ENCODE assay signal across 9 cellular contexts in genomic region chr16:3058173-3059030, GRCh38. TPM values are rescaled to one million over a fixed set of nuclear protein-coding genes. Genes with fewer than 3 reads are reported as not detected.
A peak's percentile ranks its signal among the peaks of the same experiment; 100 is the strongest.
DNase-seq lines count a peak whose midpoint lies in the region; ATAC-seq, FAIRE-seq and TF ChIP-seq lines count a peak whose summit lies in the region.
"Had no signal": no experiment of that assay in that cellular context is flagged by ENCODE, and none has a peak within 500 bp of the region (broad histone marks: within the 10 kb centered on the region; RNA-seq: fewer than 3 reads in every experiment).

No MANE protein-coding gene starts in this region.

- POLR2A ChIA-PET in HEK293 (lab: Yijun Ruan, JAX) (interaction anchor here (0.8 to 1.9 kb wide), 10 partner anchors 8 to 399 kb away, joined by 3 to 17 read pairs (median 4); partner anchors contain the start of genes ZNF213 and ZSCAN10), GM12878 (lab: Charles Lee) (interaction anchor here (0.6 to 1.4 kb wide), 12 partner anchors 13 to 1072 kb away, joined by 3 to 5 read pairs (median 4); partner anchors contain the start of genes HCFC1R1, THOC6 and ZNF213)

- peak overlapping the region; percentile 75 for H3K4me2 ChIP-seq in GM12878 (ENCODE audit: control insufficient read depth, insufficient read depth)

- TF ChIP-seq POLR2A in GM12878 (IDR thresholded peaks at IDR 0.05; ENCODE audit: low read depth, low read length) (no peak), sigmoid colon (IDR thresholded peaks at IDR 0.05) (no peak), H54 (IDR thresholded peaks at IDR 0.05; ENCODE audit: low read depth, low read length) (no peak)

- BruUV-seq in GM12878 (replicated peaks; lab: Mats Ljungman, UMichigan): TSS peak; percentile 45

- H3K9me3 ChIP-seq in HEK293 (ENCODE audit: control insufficient read depth, insufficient read depth, low read depth, low read length) (no peaks in the 10 kb centered on the region), GM12878 (replicated peaks; ENCODE audit: control insufficient read depth, insufficient read depth, low read length) (no peaks in the 10 kb centered on the region; the same call in 2 of the 3 replicates), iPS-15b (ENCODE audit: control insufficient read depth, insufficient read depth, low read length) (no peaks in the 10 kb centered on the region), sigmoid colon (no peaks in the 10 kb centered on the region)

- TF ChIP-seq EP300 in GM12878 (IDR thresholded peaks at IDR 0.05; ENCODE audit: borderline replicate concordance in 1 of 2, control insufficient read depth in 1 of 2, low read depth in 2 of 2, low read length in 2 of 2): no peak
- no peak for TF ChIP-seq EP300 in sigmoid colon (IDR thresholded peaks at IDR 0.05)

- H3K4me1 ChIP-seq in HEK293 (ENCODE audit: control insufficient read depth, insufficient read depth, low read length): peaks cover 3% of the 10 kb centered on the region
- H3K4me1 ChIP-seq in GM12878 (ENCODE audit: control insufficient read depth, insufficient read depth, low read length): peaks cover 16% of the 10 kb centered on the region
- no peaks in the 10 kb centered on the region for H3K4me1 ChIP-seq in iPS-15b (ENCODE audit: control insufficient read depth, insufficient read depth, low read length)
- H3K4me1 ChIP-seq in sigmoid colon: peaks cover 0 to 22% (median 19%) of the 10 kb centered on the region in 4 donors

- H3K36me3 ChIP-seq in HEK293 (ENCODE audit: control insufficient read depth in 2 of 2, insufficient read depth in 1 of 2, low read length in 2 of 2) (peaks cover 0 to 21% of the 10 kb centered on the region in 2 experiments; a peak in 2 of 3 replicates), GM12878 (ENCODE audit: control insufficient read depth in 2 of 2, insufficient read depth in 2 of 2, low read length in 1 of 2) (no peaks in the 10 kb centered on the region), iPS-15b (ENCODE audit: control insufficient read depth, insufficient read depth, low read length) (no peaks in the 10 kb centered on the region), sigmoid colon (no peaks in the 10 kb centered on the region)

- H3K79me2 ChIP-seq in GM12878 (ENCODE audit: control insufficient read depth, insufficient read depth, low read length): no peaks in the 10 kb centered on the region

- no peak for FAIRE-seq in GM12878 (lab: Jason Lieb, UNC)
- FAIRE-seq in H54 (lab: Jason Lieb, UNC): no peak
- FAIRE-seq: TTC549 had no signal

- peak; percentile 76 for ATAC-seq in GM12878

- in situ Hi-C loops in GM12878 (cut with MboI): no loop called here

- H3K4me3 ChIP-seq in HEK293 (ENCODE audit: low read depth, low read length) (peak overlapping the region; percentile 87), GM12878 (peak overlapping the region; percentile 87), iPS-15b (ENCODE audit: low read depth, low read length) (peak overlapping the region; percentile 58), sigmoid colon (peak overlapping the region; percentile 70 to 91 (median 80))

- SMC1A ChIA-PET in GM12878 (lab: Charles Lee; ENCODE audit: uncharacterized antibody, unreplicated experiment): interaction anchor here (0.7 to 3.9 kb wide), 9 partner anchors 16 to 76 kb away, joined by 3 to 53 read pairs (median 4); partner anchors contain the start of gene ZNF213

- peak overlapping the region; percentile 77; the same call in 1 of the 2 replicates for H3K27ac ChIP-seq in HEK293 (ENCODE audit: extremely low read depth, low read depth, low read length)
- peak overlapping the region; percentile 70 for H3K27ac ChIP-seq in GM12878 (ENCODE audit: control insufficient read depth, insufficient read depth)
- H3K27ac ChIP-seq in sigmoid colon: peak overlapping the region in 3 of 4 donors; percentile 65 to 74 (median 67)

- DNase-seq in EL (peak; percentile 41), OCI-M1 (lab: John Stamatoyannopoulos, UW) (peak; percentile 54), GM12878 (ENCODE audit: low read depth, low spot score) (no peak), sigmoid colon (peak; percentile 71), H54 (ENCODE audit: insufficient read length, low spot score) (no peak), cerebellar nuclear complex (lab: John Stamatoyannopoulos, UW) (no peak)

- H2AFZ ChIP-seq in GM12878 (ENCODE audit: control insufficient read depth, low read depth, low read length): peak overlapping the region; percentile 87

- no peak for TF ChIP-seq RAD21 in GM12878 (IDR thresholded peaks at IDR 0.05; ENCODE audit: insufficient read depth, low read depth, low read length)

- TF ChIP-seq CTCF in HEK293 (tag by site-specific recombination; IDR thresholded peaks at IDR 0.05) (no peak), GM12878 (IDR thresholded peaks at IDR 0.05 in 2 of 3, conservative IDR thresholded peaks at IDR 0.05 in 1 of 3; ENCODE audit: control insufficient read depth in 2 of 3, extremely low read depth in 1 of 3, insufficient read depth in 1 of 3, low read depth in 3 of 3, low read length in 3 of 3) (peak in 2 of 3 experiments; percentile 49 to 59; a peak in 5 of 6 replicates), sigmoid colon (IDR thresholded peaks at IDR 0.05) (no peak)

- 6% methylated on average over 51 of the region's 76 CpGs for WGBS in GM12878 (ENCODE audit: insufficient coverage, insufficient replicate concordance, low lambda C conversion rate, missing lambda C conversion rate)
- WGBS in sigmoid colon, 2 donors: 3 to 6% methylated on average over 76 of the region's 76 CpGs

- H3K9ac ChIP-seq in GM12878 (ENCODE audit: control insufficient read depth, insufficient read depth, low read length): peak overlapping the region; percentile 82
- H3K9ac ChIP-seq in iPS-15b (ENCODE audit: low read depth, low read length): no peak overlapping the region

- intact Hi-C loops in GM12878 (cut with micrococcal nuclease; ENCODE audit: unreplicated experiment) (loop anchor here (1.0 to 2.0 kb wide), 3 partner anchors 37 to 108 kb away; no protein-coding TSS in a partner anchor), sigmoid colon (cut with DNase I) (loop anchor here (2.0 kb wide), 2 partner anchors 70 to 108 kb away; no protein-coding TSS in a partner anchor)

- RAD21 ChIA-PET in GM12878 (lab: Charles Lee; ENCODE audit: unreplicated experiment): interaction anchor here (0.5 to 3.0 kb wide), 20 partner anchors 17 to 114 kb away, joined by 3 to 72 read pairs (median 6); partner anchors contain the start of genes TNFRSF12A and ZNF213

- CTCF ChIA-PET in HEK293 (lab: Yijun Ruan, JAX): interaction anchor here (0.6 to 5.3 kb wide), 23 partner anchors 8 to 1342 kb away, joined by 3 to 54 read pairs (median 4); partner anchors contain the start of genes OR1F1 and ZSCAN10
- CTCF ChIA-PET in GM12878 (lab: Yijun Ruan, JAX): interaction anchor here (0.6 to 9.5 kb wide), 29 partner anchors 10 to 113 kb away, joined by 3 to 174 read pairs (median 6); partner anchors contain the start of genes HCFC1R1, THOC6 and ZNF213

- H4K20me1 ChIP-seq in GM12878 (ENCODE audit: control insufficient read depth, insufficient read depth): no peaks in the 10 kb centered on the region

- H3K27me3 ChIP-seq in GM12878 (replicated peaks in 1 of 2; ENCODE audit: control insufficient read depth in 2 of 2, insufficient read depth in 2 of 2, low read length in 1 of 2) (no peaks in the 10 kb centered on the region), iPS-15b (ENCODE audit: control insufficient read depth, insufficient read depth, low read length) (peaks cover 12% of the 10 kb centered on the region), sigmoid colon (peaks cover 0 to 12% (median 0%) of the 10 kb centered on the region in 3 donors)

RNA-seq across cellular contexts. Expression of gene IL32, which starts 7.0 kb away (rescaled TPM):
- 76.5 and 84.9 TPM in 2 replicates for total RNA-seq in GM12878 (2013; cell fraction: nucleolus; rRNA removed)
- 61.5 and 70.0 TPM in 2 replicates for total RNA-seq in GM12878 (2014; rRNA removed)
- total RNA-seq in GM12878 (2014; rRNA removed; fragmentation: Illumina TruSeq; extraction: Trizol): 25.8 and 27.0 TPM in 2 replicates
- 69.5 and 72.6 TPM in 2 replicates for total RNA-seq in GM12878 (2021)
- 89.9 TPM for polyA plus RNA-seq in GM12878 (2011; ENCODE audit: low read depth)
- polyA plus RNA-seq in GM12878 (2011; rRNA removed): 92.5 and 122 TPM in 2 replicates
- polyA plus RNA-seq in GM12878 (2011; cell fraction: cytosol; rRNA removed): 206 and 287 TPM in 2 replicates
- 208 and 325 TPM in 2 replicates for polyA plus RNA-seq in GM12878 (2011; cell fraction: nucleus; rRNA removed)
- polyA plus RNA-seq in GM12878 (2012): 178 and 191 TPM in 2 replicates
- polyA plus RNA-seq in GM12878 (2014; fragmentation: Illumina TruSeq; extraction: Trizol): 30.5 and 54.4 TPM in 2 replicates
- polyA plus RNA-seq in GM12878 (2014; fragmentation: Nextera tagmentation; extraction: Ambion mirVana): 10 to 100 TPM; 44.8 to 49.3 TPM
- 74.1 and 82.0 TPM in 2 replicates for polyA plus RNA-seq in GM12878 (2014; rRNA removed)
- 10 to 100 TPM; 51.1 to 57.2 TPM for polyA plus RNA-seq in GM12878 (2016; fragmentation: Nextera tagmentation; extraction: Ambion mirVana)
- polyA minus RNA-seq in GM12878 (2011; rRNA and poly(A)+ RNA removed): 37.9 and 97.9 TPM in 2 replicates
- 52.2 and 53.5 TPM in 2 replicates for polyA minus RNA-seq in GM12878 (2011; cell fraction: cytosol; rRNA and poly(A)+ RNA removed)
- 55.2 and 62.4 TPM in 2 replicates for polyA minus RNA-seq in GM12878 (2011; cell fraction: nucleus; rRNA and poly(A)+ RNA removed)
- 10 to 100 TPM in 3 of 4 donors, 1 to 10 TPM in 1; 8.6 to 27.1 (median 20.3) TPM for total RNA-seq in sigmoid colon
- polyA plus RNA-seq in sigmoid colon: 1,000 to 10,000 TPM in 1 of 3 donors, 100 to 1,000 TPM in 2; 464 to 2,189 (median 560) TPM

RNA-seq across cellular contexts. Expression of gene MMP25, which starts 12.0 kb away (rescaled TPM):
- total RNA-seq in GM12878 (2013; cell fraction: nucleolus; rRNA removed): 0.19 and 0.24 TPM in 2 replicates
- 0.11 and 0.33 TPM in 2 replicates for total RNA-seq in GM12878 (2014; rRNA removed)
- total RNA-seq in GM12878 (2014; rRNA removed; fragmentation: Illumina TruSeq; extraction: Trizol): 0.18 and 0.31 TPM in 2 replicates
- total RNA-seq in GM12878 (2021): 0.31 and 0.35 TPM in 2 replicates
- not detected for polyA plus RNA-seq in GM12878 (2011; ENCODE audit: low read depth)
- 0.01 and 0.03 TPM in 2 replicates for polyA plus RNA-seq in GM12878 (2011; rRNA removed)
- 0.01 and 0.05 TPM in 2 replicates for polyA plus RNA-seq in GM12878 (2011; cell fraction: cytosol; rRNA removed)
- 0.42 and 0.53 TPM in 2 replicates for polyA plus RNA-seq in GM12878 (2011; cell fraction: nucleus; rRNA removed)
- 0.83 and 1.1 TPM in 2 replicates for polyA plus RNA-seq in GM12878 (2012)
- polyA plus RNA-seq in GM12878 (2014; fragmentation: Illumina TruSeq; extraction: Trizol): 0.06 TPM in 1 of 2 replicates, not detected in the other
- under 1 TPM in 1 of 2 experiments, not detected in 1; 0.04 TPM for polyA plus RNA-seq in GM12878 (2014; fragmentation: Nextera tagmentation; extraction: Ambion mirVana)
- polyA plus RNA-seq in GM12878 (2014; rRNA removed): 0.35 and 0.39 TPM in 2 replicates
- polyA plus RNA-seq in GM12878 (2016; fragmentation: Nextera tagmentation; extraction: Ambion mirVana): under 1 TPM; 0.13 to 0.36 TPM
- polyA minus RNA-seq in GM12878 (2011; rRNA and poly(A)+ RNA removed): 0.07 and 0.67 TPM in 2 replicates
- polyA minus RNA-seq in GM12878 (2011; cell fraction: cytosol; rRNA and poly(A)+ RNA removed): 0.27 TPM in 1 of 2 replicates, not detected in the other
- polyA minus RNA-seq in GM12878 (2011; cell fraction: nucleus; rRNA and poly(A)+ RNA removed): 0.60 and 0.67 TPM in 2 replicates
- under 1 TPM in 3 of 4 donors, not detected in 1; under 0.01 to 0.41 (median 0.16) TPM for total RNA-seq in sigmoid colon
- polyA plus RNA-seq in sigmoid colon: 1 to 10 TPM; 1.8 to 3.7 (median 2.8) TPM

RNA-seq across cellular contexts. Expression of gene BICDL2, which starts 21.7 kb away (rescaled TPM):
- not detected in 2 replicates for total RNA-seq in GM12878 (2013; cell fraction: nucleolus; rRNA removed)
- not detected in 2 replicates for total RNA-seq in GM12878 (2014; rRNA removed)
- not detected in 2 replicates for total RNA-seq in GM12878 (2014; rRNA removed; fragmentation: Illumina TruSeq; extraction: Trizol)
- not detected in 2 replicates for total RNA-seq in GM12878 (2021)
- polyA plus RNA-seq in GM12878 (2011; ENCODE audit: low read depth): 0.14 TPM
- polyA plus RNA-seq in GM12878 (2011; rRNA removed): not detected in 2 replicates
- polyA plus RNA-seq in GM12878 (2011; cell fraction: cytosol; rRNA removed): 0.01 TPM in 1 of 2 replicates, not detected in the other
- not detected in 2 replicates for polyA plus RNA-seq in GM12878 (2011; cell fraction: nucleus; rRNA removed)
- 0.20 and 0.36 TPM in 2 replicates for polyA plus RNA-seq in GM12878 (2012)
- not detected in 2 replicates for polyA plus RNA-seq in GM12878 (2014; fragmentation: Illumina TruSeq; extraction: Trizol)
- polyA plus RNA-seq in GM12878 (2014; fragmentation: Nextera tagmentation; extraction: Ambion mirVana): not detected
- polyA plus RNA-seq in GM12878 (2014; rRNA removed): not detected in 2 replicates
- not detected for polyA plus RNA-seq in GM12878 (2016; fragmentation: Nextera tagmentation; extraction: Ambion mirVana)
- not detected in 2 replicates for polyA minus RNA-seq in GM12878 (2011; rRNA and poly(A)+ RNA removed)
- polyA minus RNA-seq in GM12878 (2011; cell fraction: cytosol; rRNA and poly(A)+ RNA removed): not detected in 2 replicates
- not detected in 2 replicates for polyA minus RNA-seq in GM12878 (2011; cell fraction: nucleus; rRNA and poly(A)+ RNA removed)
- under 1 TPM in 2 of 4 donors, not detected in 2; 0.36 to 0.55 TPM for total RNA-seq in sigmoid colon
- polyA plus RNA-seq in sigmoid colon: 10 to 100 TPM; 62.5 to 83.8 (median 74.9) TPM

RNA-seq across cellular contexts. Expression of gene THOC6, which starts 34.6 kb away (rescaled TPM):
- total RNA-seq in GM12878 (2013; cell fraction: nucleolus; rRNA removed): 8.7 and 11.1 TPM in 2 replicates
- total RNA-seq in GM12878 (2014; rRNA removed): 21.6 and 28.5 TPM in 2 replicates
- total RNA-seq in GM12878 (2014; rRNA removed; fragmentation: Illumina TruSeq; extraction: Trizol): 15.1 and 15.9 TPM in 2 replicates
- 31.6 and 33.1 TPM in 2 replicates for total RNA-seq in GM12878 (2021)
- polyA plus RNA-seq in GM12878 (2011; ENCODE audit: low read depth): 12.2 TPM
- polyA plus RNA-seq in GM12878 (2011; rRNA removed): 15.5 and 27.3 TPM in 2 replicates
- polyA plus RNA-seq in GM12878 (2011; cell fraction: cytosol; rRNA removed): 46.8 and 56.3 TPM in 2 replicates
- polyA plus RNA-seq in GM12878 (2011; cell fraction: nucleus; rRNA removed): 79.2 and 92.0 TPM in 2 replicates
- polyA plus RNA-seq in GM12878 (2012): 21.6 and 22.1 TPM in 2 replicates
- polyA plus RNA-seq in GM12878 (2014; fragmentation: Illumina TruSeq; extraction: Trizol): 4.8 and 14.3 TPM in 2 replicates
- polyA plus RNA-seq in GM12878 (2014; fragmentation: Nextera tagmentation; extraction: Ambion mirVana): 1 to 10 TPM; 1.0 to 2.4 TPM
- 31.7 and 35.2 TPM in 2 replicates for polyA plus RNA-seq in GM12878 (2014; rRNA removed)
- 10 to 100 TPM; 53.7 to 54.4 TPM for polyA plus RNA-seq in GM12878 (2016; fragmentation: Nextera tagmentation; extraction: Ambion mirVana)
- polyA minus RNA-seq in GM12878 (2011; rRNA and poly(A)+ RNA removed): 24.2 and 39.7 TPM in 2 replicates
- 15.9 and 22.9 TPM in 2 replicates for polyA minus RNA-seq in GM12878 (2011; cell fraction: cytosol; rRNA and poly(A)+ RNA removed)
- 12.2 and 14.4 TPM in 2 replicates for polyA minus RNA-seq in GM12878 (2011; cell fraction: nucleus; rRNA and poly(A)+ RNA removed)
- total RNA-seq in sigmoid colon: 10 to 100 TPM in 3 of 4 donors, 1 to 10 TPM in 1; 8.6 to 15.8 (median 13.4) TPM
- polyA plus RNA-seq in sigmoid colon: 10 to 100 TPM; 16.8 to 35.8 (median 18.5) TPM

RNA-seq across cellular contexts. Expression of gene HCFC1R1, which starts 34.7 kb away (rescaled TPM):
- total RNA-seq in GM12878 (2013; cell fraction: nucleolus; rRNA removed): 2.1 and 4.9 TPM in 2 replicates
- total RNA-seq in GM12878 (2014; rRNA removed) (35.9 and 40.7 TPM in 2 replicates), GM12878 (2014; rRNA removed; fragmentation: Illumina TruSeq; extraction: Trizol) (13.7 and 14.6 TPM in 2 replicates), GM12878 (2021) (26.6 and 31.7 TPM in 2 replicates), sigmoid colon (10 to 100 TPM; 23.1 to 77.3 (median 32.2) TPM)
- polyA plus RNA-seq in GM12878 (2011; ENCODE audit: low read depth): 19.7 TPM
- polyA plus RNA-seq in GM12878 (2011; rRNA removed) (6.8 and 14.3 TPM in 2 replicates), GM12878 (2014; fragmentation: Illumina TruSeq; extraction: Trizol) (4.8 and 11.5 TPM in 2 replicates), GM12878 (2014; fragmentation: Nextera tagmentation; extraction: Ambion mirVana) (10 to 100 TPM in 1 of 2 experiments, 1 to 10 TPM in 1; 2.8 to 10.2 TPM), GM12878 (2014; rRNA removed) (41.9 and 48.1 TPM in 2 replicates), GM12878 (2016; fragmentation: Nextera tagmentation; extraction: Ambion mirVana) (10 to 100 TPM; 31.4 to 42.5 TPM), sigmoid colon (10 to 100 TPM; 52.9 to 82.5 (median 53.1) TPM)
- polyA plus RNA-seq in GM12878 (2011; cell fraction: cytosol; rRNA removed): 32.2 and 43.9 TPM in 2 replicates
- polyA plus RNA-seq in GM12878 (2011; cell fraction: nucleus; rRNA removed): 23.6 and 24.4 TPM in 2 replicates
- 32.7 and 35.7 TPM in 2 replicates for polyA plus RNA-seq in GM12878 (2012)
- 3.3 and 14.3 TPM in 2 replicates for polyA minus RNA-seq in GM12878 (2011; rRNA and poly(A)+ RNA removed)
- polyA minus RNA-seq in GM12878 (2011; cell fraction: cytosol; rRNA and poly(A)+ RNA removed): 14.7 and 14.8 TPM in 2 replicates
- polyA minus RNA-seq in GM12878 (2011; cell fraction: nucleus; rRNA and poly(A)+ RNA removed): 3.3 and 5.1 TPM in 2 replicates

Comparison
In these comparisons a context has a peak if more than half of its experiments do, and no peak if none do; other contexts are left out.
1. DNase-seq: peak in EL (single experiment), OCI-M1 (single experiment) and sigmoid colon (single experiment); none in GM12878 (single experiment), H54 (single experiment) and cerebellar nuclear complex (0 of 2).
2. CTCF ChIP-seq: peak in GM12878 (2 of 3); none in HEK293 (single experiment) and sigmoid colon (0 of 4).
3. Peak in every context shown above with its lines, with median percentiles within 50 percentile points of each other: H3K27ac ChIP-seq and H3K4me3 ChIP-seq.